11 cellular contexts compared by ENCODE assay signal in genomic region chr2:71976685-71977084, GRCh38.
"Had no signal": no experiment of that assay in that cellular context is flagged by ENCODE, and none has a peak within 500 bp of the region (broad histone marks: within the 10 kb centered on the region; RNA-seq: fewer than 3 reads in every experiment).

No MANE protein-coding gene starts in this region.

- H3K36me3 ChIP-seq: HAP-1 had no signal

- H3K9me3 ChIP-seq: HAP-1 had no signal

- H3K4me1 Mint-ChIP-seq: GM23338, H9 had no signal

- H3K9ac ChIP-seq: GM23248 had no signal

- H3K4me1 ChIP-seq: HAP-1 had no signal

- H3K9me3 Mint-ChIP-seq: HFFc6 had no signal

- H3K27ac ChIP-seq: GM23248 had no signal

- H3K4me3 Mint-ChIP-seq: GM23338, H9, HFFc6 had no signal

- H2AFZ ChIP-seq: GM23248, GM23338 had no signal

- H3K27ac Mint-ChIP-seq: GM23338, H9, HFFc6 had no signal

- DNase-seq: GM23248, GOT3, H7, H9, HCEC 1CT, HFFc6 had no signal

- ATAC-seq: GM23338, HCT116 had no signal

- FAIRE-seq: H1, H54 had no signal

- H3K4me2 ChIP-seq: GM23338 had no signal

- H3K4me3 ChIP-seq: GM23248, GM23338, HAP-1 had no signal
